Comparison of ENCODE assay signal across 18 cellular contexts in genomic region chr2:106113362-106113971, GRCh38.
DNase-seq lines count a peak whose midpoint lies in the region; ATAC-seq and TF ChIP-seq lines count a peak whose summit lies in the region.
"Had no signal": no experiment of that assay in that cellular context is flagged by ENCODE, and none has a peak within 500 bp of the region (broad histone marks: within the 10 kb centered on the region; RNA-seq: fewer than 3 reads in every experiment).

No MANE protein-coding gene starts in this region.

- no peaks in the 10 kb centered on the region for H3K27me3 Mint-ChIP-seq in progenitor cell of endocrine pancreas
- H3K27me3 Mint-ChIP-seq: stimulated activated naive CD8-positive, alpha-beta T cell treated with anti-CD3 and anti-CD28 coated beads, Interleukin-15, amount 100 ng/mL, for 72 hours had no signal

- H3K27ac ChIP-seq in VCaP, result peak overlapping the region; percentile 81
- H3K27ac ChIP-seq: adrenal gland, neural progenitor cell, tibial artery had no signal

- peak; percentile 62 for DNase-seq in COLO668 (lab: John Stamatoyannopoulos, UW; ENCODE audit: unreplicated experiment)
- no peak for DNase-seq in left colon
- no peak for DNase-seq in progenitor cell of endocrine pancreas (ENCODE audit: low spot score, unreplicated experiment)
- DNase-seq: activated T-cell treated with anti-CD3 and anti-CD28 coated beads, Interleukin-2, amount 50 U/mL, for 1 hour; adrenal gland; GF-D8; NCI-H1436 treated with DMSO at 0.1 percent for 48 hours; NCI-H2107; stimulated activated CD4-positive, alpha-beta T cell treated with anti-CD3 and anti-CD28 coated beads, Interleukin-1b, Interleukin-23, amount 100 ng/mL, for 48 hours; stimulated activated CD8-positive, alpha-beta memory T cell treated with anti-CD3 and anti-CD28 coated beads, Interleukin-4, amount 100 ng/mL, for 48 hours; stimulated activated naive CD8-positive, alpha-beta T cell treated with anti-CD3 and anti-CD28 coated beads, Interleukin-15, amount 100 ng/mL, for 72 hours; tibial artery had no signal

- TF ChIP-seq CTCF in VCaP (conservative IDR thresholded peaks at IDR 0.05) (no peak), progenitor cell of endocrine pancreas (IDR thresholded peaks at IDR 0.05; ENCODE audit: unreplicated experiment) (no peak)

- peaks cover 9% of the 10 kb centered on the region for H3K4me1 Mint-ChIP-seq in progenitor cell of endocrine pancreas (ENCODE audit: low read depth)

- H3K9me3 Mint-ChIP-seq in progenitor cell of endocrine pancreas (ENCODE audit: low read depth), result no peaks in the 10 kb centered on the region
- H3K9me3 Mint-ChIP-seq: neural progenitor cell; stimulated activated naive CD8-positive, alpha-beta T cell treated with anti-CD3 and anti-CD28 coated beads, Interleukin-15, amount 100 ng/mL, for 72 hours had no signal

- H3K36me3 Mint-ChIP-seq in progenitor cell of endocrine pancreas (ENCODE audit: insufficient read depth), result peaks cover 6% of the 10 kb centered on the region

- peak overlapping the region; percentile 41 for H3K27ac Mint-ChIP-seq in progenitor cell of endocrine pancreas

- intact Hi-C loops in left colon (cut with DNase I, micrococcal nuclease), result no loop called here

- ATAC-seq in left colon (peak; percentile 36), HG02840 (IDR thresholded peaks at IDR 0.05; ENCODE audit: low FRiP score, unreplicated experiment) (no peak), esophagus mucosa (no peak), GM21367 (IDR thresholded peaks at IDR 0.05; ENCODE audit: unreplicated experiment) (no peak), GM21381 (IDR thresholded peaks at IDR 0.05; ENCODE audit: unreplicated experiment) (no peak)
- ATAC-seq: stimulated activated naive CD8-positive, alpha-beta T cell treated with anti-CD3 and anti-CD28 coated beads, Interleukin-15, amount 100 ng/mL, for 72 hours had no signal

- H3K4me3 Mint-ChIP-seq in progenitor cell of endocrine pancreas (ENCODE audit: low read depth), result no peak overlapping the region
- H3K4me3 Mint-ChIP-seq: neural progenitor cell; stimulated activated naive CD8-positive, alpha-beta T cell treated with anti-CD3 and anti-CD28 coated beads, Interleukin-15, amount 100 ng/mL, for 72 hours had no signal
